8 cellular contexts compared by ENCODE assay signal in the genomic region with DNA sequence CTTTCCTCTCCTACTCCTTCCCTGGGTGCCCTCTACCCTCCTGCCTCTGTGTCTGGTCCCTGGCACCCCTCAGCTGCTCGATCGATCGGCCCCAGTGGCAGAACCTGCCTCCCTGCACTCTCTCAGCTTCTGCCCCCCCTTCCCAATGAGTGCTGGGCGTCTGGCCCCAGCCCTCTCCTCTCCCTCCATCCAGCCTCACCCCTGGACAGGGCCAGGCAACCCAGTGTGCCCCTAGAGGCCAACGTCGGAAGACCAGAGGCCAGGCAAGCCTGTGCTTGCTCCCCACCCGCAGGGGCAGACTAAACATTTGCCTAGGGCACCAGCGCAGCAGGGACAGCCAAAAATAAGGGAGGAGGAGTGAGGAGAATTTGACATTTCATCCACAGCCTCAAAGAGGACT. TPM values are rescaled to one million over a fixed set of nuclear protein-coding genes. Genes with fewer than 3 reads are reported as not detected.
DNase-seq lines count a peak whose midpoint lies in the region; ATAC-seq and TF ChIP-seq lines count a peak whose summit lies in the region.

No MANE protein-coding gene starts in this region.

- H4K20me1 ChIP-seq in fibroblast of lung (ENCODE audit: control insufficient read depth, extremely low read depth, insufficient read depth, low read length) = no peaks in the 10 kb centered on the region

- H3K4me3 ChIP-seq in fibroblast of lung (replicated peaks in 1 of 4; ENCODE audit: control extremely low read depth in 1 of 4, insufficient read depth in 1 of 4, low read depth in 3 of 4, low read length in 4 of 4) (no peak overlapping the region), parathyroid adenoma (ENCODE audit: low read depth, low read length) (no peak overlapping the region)

- peaks cover 2% of the 10 kb centered on the region for H3K36me3 Mint-ChIP-seq in T-helper 17 cell (ENCODE audit: low read depth)
- H3K36me3 Mint-ChIP-seq in T-helper 2 cell treated with Interferon-gamma antibody and Interleukin-4, amounts not matched to agents 5 μg/mL and 100 μg/mL, for 36 hours (ENCODE audit: low read depth) = no peaks in the 10 kb centered on the region

- TF ChIP-seq CTCF in fibroblast of lung (conservative IDR thresholded peaks at IDR 0.05 in 1 of 2, IDR thresholded peaks at IDR 0.05 in 1 of 2; ENCODE audit: low read depth in 1 of 2, low read length in 2 of 2) (peak; percentile 44 to 66), parathyroid adenoma (IDR thresholded peaks at IDR 0.05) (peak; percentile 18)

- in situ Hi-C loops in KBM-7 (cut with MboI; ENCODE audit: low pct_unique_long_range_greater_than_20kb, low sequenced_read_pairs) = no loop called here

- ATAC-seq in T-helper 17 cell = peak; percentile 59
- no peak for ATAC-seq in HG02852 (IDR thresholded peaks at IDR 0.05; ENCODE audit: unreplicated experiment)

- peaks cover 34% of the 10 kb centered on the region for H3K27me3 Mint-ChIP-seq in T-helper 17 cell
- H3K27me3 Mint-ChIP-seq in T-helper 2 cell treated with Interferon-gamma antibody and Interleukin-4, amounts not matched to agents 5 μg/mL and 100 μg/mL, for 36 hours (ENCODE audit: low read depth) = peaks cover 27% of the 10 kb centered on the region

- peaks cover 3% of the 10 kb centered on the region for H3K4me1 Mint-ChIP-seq in T-helper 17 cell
- H3K4me1 Mint-ChIP-seq in T-helper 2 cell treated with Interferon-gamma antibody and Interleukin-4, amounts not matched to agents 5 μg/mL and 100 μg/mL, for 36 hours (ENCODE audit: low read depth) = peaks cover 2% of the 10 kb centered on the region

- peaks cover 21% of the 10 kb centered on the region for H3K27me3 ChIP-seq in fibroblast of lung (ENCODE audit: control insufficient read depth, insufficient read depth, low read length)
- H3K27me3 ChIP-seq in parathyroid adenoma (ENCODE audit: control insufficient read depth, insufficient read depth, low read length) = no peaks in the 10 kb centered on the region

- H3K4me2 ChIP-seq in fibroblast of lung (ENCODE audit: extremely low read depth, insufficient read depth, low read length) (no peak overlapping the region), parathyroid adenoma (ENCODE audit: low read length) (no peak overlapping the region)

- H3K9ac ChIP-seq in fibroblast of lung (ENCODE audit: insufficient read depth, low read length) = no peak overlapping the region
- H3K9ac ChIP-seq in parathyroid adenoma = no peak overlapping the region

- DNase-seq in activated effector memory CD4-positive, alpha-beta T cell treated with anti-CD3 and anti-CD28 coated beads, Interleukin-2, amount 50 U/mL, for 16 hours = peak; percentile 64
- no peak for DNase-seq in activated effector memory CD4-positive, alpha-beta T cell treated with Interleukin-2 at 50 U/mL for 16 hours
- DNase-seq in KBM-7 (peak; percentile 65), T-helper 17 cell (no peak), fibroblast of lung (ENCODE audit: low read depth in 2 of 2) (peak in 1 of 2 donors; percentile 22)
- DNase-seq in T-helper 2 cell treated with Interferon-gamma antibody and Interleukin-4, amounts not matched to agents 5 μg/mL and 100 μg/mL, for 36 hours (ENCODE audit: low spot score) = no peak

- H2AFZ ChIP-seq in fibroblast of lung (ENCODE audit: low read length) = no peak overlapping the region
- no peak overlapping the region for H2AFZ ChIP-seq in parathyroid adenoma

- H3K36me3 ChIP-seq in fibroblast of lung (ENCODE audit: control insufficient read depth, insufficient read depth, low read length) = no peaks in the 10 kb centered on the region
- no peaks in the 10 kb centered on the region for H3K36me3 ChIP-seq in parathyroid adenoma (ENCODE audit: control insufficient read depth, insufficient read depth, low read length)

- no peaks in the 10 kb centered on the region for H3K79me2 ChIP-seq in fibroblast of lung (ENCODE audit: control insufficient read depth, insufficient read depth, low read length)
- no peaks in the 10 kb centered on the region for H3K79me2 ChIP-seq in parathyroid adenoma

- no peak overlapping the region for H3K27ac ChIP-seq in fibroblast of lung (ENCODE audit: insufficient read depth, low read length)
- no peak overlapping the region for H3K27ac ChIP-seq in parathyroid adenoma

- H3K9me3 Mint-ChIP-seq in T-helper 2 cell treated with Interferon-gamma antibody and Interleukin-4, amounts not matched to agents 5 μg/mL and 100 μg/mL, for 36 hours = no peaks in the 10 kb centered on the region

- H3K4me1 ChIP-seq in fibroblast of lung (ENCODE audit: control insufficient read depth, extremely low read depth, insufficient read depth, low read length) (peaks cover 13% of the 10 kb centered on the region), parathyroid adenoma (no peaks in the 10 kb centered on the region)

- H3K4me3 Mint-ChIP-seq in T-helper 17 cell = no peak overlapping the region
- no peak overlapping the region for H3K4me3 Mint-ChIP-seq in T-helper 2 cell treated with Interferon-gamma antibody and Interleukin-4, amounts not matched to agents 5 μg/mL and 100 μg/mL, for 36 hours

- no peaks in the 10 kb centered on the region for H3K9me3 ChIP-seq in T-helper 17 cell (ENCODE audit: control insufficient read depth, low read length, poor library complexity, severe bottlenecking)
- no peaks in the 10 kb centered on the region for H3K9me3 ChIP-seq in fibroblast of lung (ENCODE audit: control insufficient read depth, insufficient read depth, low read depth, low read length)
- H3K9me3 ChIP-seq in parathyroid adenoma (ENCODE audit: control insufficient read depth, low read length) = no peaks in the 10 kb centered on the region

- no peak overlapping the region for H3K27ac Mint-ChIP-seq in T-helper 17 cell
- H3K27ac Mint-ChIP-seq in T-helper 2 cell treated with Interferon-gamma antibody and Interleukin-4, amounts not matched to agents 5 μg/mL and 100 μg/mL, for 36 hours = no peak overlapping the region

RNA-seq across cellular contexts. Expression of a gene that starts 43.5 kb away (rescaled TPM):
- total RNA-seq in T-helper 17 cell = under 1 TPM; 0.13 to 0.25 TPM
- not detected in 2 replicates for total RNA-seq in fibroblast of lung
- 0.02 TPM in 1 of 2 replicates, not detected in the other for polyA plus RNA-seq in fibroblast of lung
- not detected in 2 replicates for polyA plus RNA-seq in fibroblast of lung (2012)
- polyA minus RNA-seq in fibroblast of lung (ENCODE audit: low replicate concordance) = not detected in 2 replicates

Comparison
In these comparisons a context has a peak if more than half of its experiments do, and no peak if none do; other contexts are left out.
1. DNase-seq: peak in activated effector memory CD4-positive, alpha-beta T cell treated with anti-CD3 and anti-CD28 coated beads, Interleukin-2, amount 50 U/mL, for 16 hours (single experiment) and KBM-7 (single experiment); none in activated effector memory CD4-positive, alpha-beta T cell treated with Interleukin-2 at 50 U/mL for 16 hours (single experiment), T-helper 17 cell (0 of 3) and T-helper 2 cell treated with Interferon-gamma antibody and Interleukin-4, amounts not matched to agents 5 μg/mL and 100 μg/mL, for 36 hours (single experiment).